In the genomic region with DNA sequence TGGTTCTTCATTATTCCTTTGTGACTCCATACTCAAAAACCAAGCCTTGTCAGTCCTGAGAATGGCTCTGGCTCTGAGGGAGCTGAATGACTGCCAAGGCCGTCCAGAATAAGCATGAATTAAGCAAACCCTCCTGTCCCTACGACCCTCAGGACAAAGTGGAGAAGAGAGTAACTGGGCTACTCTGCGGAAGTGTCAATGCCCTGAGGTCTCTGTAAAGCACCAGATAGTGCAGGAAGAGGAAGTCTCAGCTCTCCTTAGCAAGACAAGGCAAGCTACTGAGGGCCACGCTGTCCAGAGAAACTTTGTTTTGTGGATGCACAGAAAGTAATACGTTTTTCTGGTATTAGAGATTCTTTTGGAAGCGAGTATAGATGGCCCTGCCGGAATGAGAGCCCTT, we compare ENCODE assay signal across 33 cellular contexts.
"Had no signal": no experiment of that assay in that cellular context is flagged by ENCODE, and none has a peak within 500 bp of the region (broad histone marks: within the 10 kb centered on the region; RNA-seq: fewer than 3 reads in every experiment).

No MANE protein-coding gene starts in this region.

- H3K4me3 Mint-ChIP-seq: activated CD4-positive, alpha-beta memory T cell treated with anti-CD3 and anti-CD28 coated beads for 36 hours; activated naive CD4-positive, alpha-beta T cell treated with anti-CD3 and anti-CD28 coated beads for 36 hours; activated T-cell treated with anti-CD3 and anti-CD28 coated beads, Interleukin-2, amount 50 U/mL, for 4 hours; activated T-helper 1 cell treated with anti-CD3 and anti-CD28 coated beads, Interleukin-12 subunit alpha, Interleukin-12 subunit beta, Interleukin-2, Interleukin-4 antibody, amounts not matched to agents 30 ng/mL and 10 ng/mL and 1 ng/mL, durations not matched to agents 14 hours and 24 hours and 36 hours had no signal

- H3K4me1 ChIP-seq: body of pancreas, breast epithelium, Peyer's patch had no signal

- FAIRE-seq: astrocyte had no signal

- H3K9me3 ChIP-seq: adrenal gland, body of pancreas, breast epithelium, Peyer's patch had no signal

- H3K4me3 ChIP-seq: adrenal gland, body of pancreas, breast epithelium, Peyer's patch had no signal

- H3K9me3 Mint-ChIP-seq: activated CD4-positive, alpha-beta memory T cell treated with anti-CD3 and anti-CD28 coated beads for 36 hours; activated naive CD4-positive, alpha-beta T cell treated with anti-CD3 and anti-CD28 coated beads for 36 hours; activated naive CD4-positive, alpha-beta T cell treated with anti-CD3 and anti-CD28 coated beads, Interleukin-2, amount 50 U/mL, for 72 hours; activated T-cell treated with anti-CD3 and anti-CD28 coated beads, Interleukin-2, amount 50 U/mL, for 4 hours; activated T-helper 1 cell treated with anti-CD3 and anti-CD28 coated beads, Interleukin-12 subunit alpha, Interleukin-12 subunit beta, Interleukin-2, Interleukin-4 antibody, amounts not matched to agents 30 ng/mL and 10 ng/mL and 1 ng/mL, durations not matched to agents 14 hours and 24 hours and 36 hours had no signal

- H3K27me3 ChIP-seq: adrenal gland, body of pancreas, breast epithelium, Peyer's patch had no signal

- H3K27ac ChIP-seq: adrenal gland, body of pancreas, breast epithelium, Peyer's patch, RWPE1 had no signal

- ATAC-seq: activated naive CD4-positive, alpha-beta T cell treated with anti-CD3 and anti-CD28 coated beads, Interleukin-2, amount 50 U/mL, for 72 hours; activated T-cell treated with anti-CD3 and anti-CD28 coated beads, Interleukin-2, amount 50 U/mL, for 4 hours; body of pancreas; PC-3; Right ventricle myocardium inferior had no signal

- H3K36me3 ChIP-seq: adrenal gland, breast epithelium, Peyer's patch had no signal

- H3K27ac Mint-ChIP-seq: activated CD4-positive, alpha-beta memory T cell treated with anti-CD3 and anti-CD28 coated beads for 36 hours; activated naive CD4-positive, alpha-beta T cell treated with anti-CD3 and anti-CD28 coated beads for 36 hours; activated naive CD4-positive, alpha-beta T cell treated with anti-CD3 and anti-CD28 coated beads, Interleukin-2, amount 50 U/mL, for 72 hours; activated T-helper 1 cell treated with anti-CD3 and anti-CD28 coated beads, Interleukin-12 subunit alpha, Interleukin-12 subunit beta, Interleukin-2, Interleukin-4 antibody, amounts not matched to agents 30 ng/mL and 10 ng/mL and 1 ng/mL, durations not matched to agents 14 hours and 24 hours and 36 hours had no signal

- DNase-seq: activated CD4-positive, alpha-beta memory T cell treated with anti-CD3 and anti-CD28 coated beads for 36 hours; activated CD4-positive, alpha-beta T cell treated with anti-CD3 and anti-CD28 coated beads, Interleukin-2, amount 50 U/mL, for 1 hour; activated CD8-positive, alpha-beta memory T cell treated with anti-CD3 and anti-CD28 coated beads, Interleukin-2, amount 50 U/mL, for 4 hours; activated gamma-delta T cell treated with Interleukin-2 at 50 U/mL for 16 hours; activated naive CD4-positive, alpha-beta T cell treated with anti-CD3 and anti-CD28 coated beads for 36 hours; activated T-cell treated with anti-CD3 and anti-CD28 coated beads for 4 hours; activated T-cell treated with anti-CD3 and anti-CD28 coated beads, Interleukin-2, amount 50 U/mL, for 4 hours; adrenal gland; body of pancreas; IMR-90; Karpas-422; KBM-7; MM.1S; NCI-H1048; NCI-H1105 treated with DMSO at 0.1 percent for 48 hours; NCI-H1436; NCI-H1694; NCI-H1930; NCI-H2081 treated with DMSO at 0.1 percent for 48 hours; NCI-H226; NCI-H524 treated with DMSO at 0.1 percent for 48 hours; NK-92 treated with Interleukin-12 subunit alpha and Interleukin-12 subunit beta, amount 100 ng/mL, for 24 hours; PC-3; Peyer's patch; SIG-M5; SW 1271; T-helper 1 cell had no signal

- H3K36me3 Mint-ChIP-seq: activated CD4-positive, alpha-beta memory T cell treated with anti-CD3 and anti-CD28 coated beads for 36 hours; activated naive CD4-positive, alpha-beta T cell treated with anti-CD3 and anti-CD28 coated beads, Interleukin-2, amount 50 U/mL, for 72 hours had no signal
